ENCODE assay signal across 13 cellular contexts in genomic region chr16:19131809-19132777, GRCh38. TPM values are rescaled to one million over a fixed set of nuclear protein-coding genes. Genes with fewer than 3 reads are reported as not detected.
A peak's percentile ranks its signal among the peaks of the same experiment; 100 is the strongest.
DNase-seq lines count a peak whose midpoint lies in the region; ATAC-seq and TF ChIP-seq lines count a peak whose summit lies in the region.
"Had no signal": no experiment of that assay in that cellular context is flagged by ENCODE, and none has a peak within 500 bp of the region (broad histone marks: within the 10 kb centered on the region; RNA-seq: fewer than 3 reads in every experiment).

No MANE protein-coding gene starts in this region.

- TF ChIP-seq POLR2A in sigmoid colon (IDR thresholded peaks at IDR 0.05) = no peak

- peaks cover 0 to 39% (median 30%) of the 10 kb centered on the region in 4 donors for H3K4me1 ChIP-seq in sigmoid colon

- H3K4me3 Mint-ChIP-seq in CD14-positive monocyte = no peak overlapping the region
- H3K4me3 Mint-ChIP-seq: activated naive CD8-positive, alpha-beta T cell treated with anti-CD3 and anti-CD28 coated beads, Interleukin-2, amount 50 U/mL, for 24 hours; nephron progenitor cell had no signal

- POLR2A ChIA-PET in RWPE1 (lab: Yijun Ruan, JAX; ENCODE audit: low non-redundant PET) = no interaction called here

- 92 to 93% methylated on average over 4 of the region's 4 CpGs for WGBS in sigmoid colon, 2 donors

- peak overlapping the region in 4 of 7 donors; percentile 26 to 83 (median 42) for H3K27ac Mint-ChIP-seq in CD14-positive monocyte

- H3K9me3 ChIP-seq in sigmoid colon = no peaks in the 10 kb centered on the region

- DNase-seq in CD14-positive monocyte (ENCODE audit: low spot score) (no peak), RWPE1 (ENCODE audit: low spot score) (no peak), germinal center (ENCODE audit: low spot score) (peak; percentile 52), sigmoid colon (no peak), NCI-H748 treated with DMSO at 0.1 percent for 48 hours (lab: John Stamatoyannopoulos, UW) (no peak), activated gamma-delta T cell (lab: John Stamatoyannopoulos, UW) (no peak), NCI-H2107 (lab: John Stamatoyannopoulos, UW) (no peak)
- DNase-seq: activated CD4-positive, alpha-beta T cell treated with anti-CD3 and anti-CD28 coated beads, Interleukin-2, amount 50 U/mL, for 1 hour; activated naive CD8-positive, alpha-beta T cell treated with anti-CD3 and anti-CD28 coated beads, Interleukin-2, amount 50 U/mL, for 24 hours; NCI-H187 treated with DMSO at 0.1 percent for 48 hours; nephron progenitor cell; SHP77 had no signal

- CTCF ChIA-PET in RWPE1 (lab: Yijun Ruan, JAX) = interaction anchor here (0.6 kb wide), 1 partner anchor 43 kb away, joined by 3 read pairs; no protein-coding TSS in a partner anchor

- peaks cover 0 to 1% (median 0%) of the 10 kb centered on the region in 7 donors for H3K9me3 Mint-ChIP-seq in CD14-positive monocyte
- H3K9me3 Mint-ChIP-seq: activated naive CD8-positive, alpha-beta T cell treated with anti-CD3 and anti-CD28 coated beads, Interleukin-2, amount 50 U/mL, for 24 hours had no signal

- no peaks in the 10 kb centered on the region for H3K36me3 ChIP-seq in sigmoid colon

- intact Hi-C loops in CD14-positive monocyte (cut with micrococcal nuclease) (loop anchor here in 1 of 2 donors (5.0 kb wide), 1 partner anchor 35 kb away; no protein-coding TSS in a partner anchor), sigmoid colon (cut with DNase I) (no loop called here)

- no peaks in the 10 kb centered on the region for H3K36me3 Mint-ChIP-seq in CD14-positive monocyte

- H3K27me3 Mint-ChIP-seq in CD14-positive monocyte (ENCODE audit: low read depth in 3 of 3) = peaks cover 0 to 5% (median 0%) of the 10 kb centered on the region in 3 donors

- no peaks in the 10 kb centered on the region for H3K27me3 ChIP-seq in sigmoid colon

- no peak for ATAC-seq in HG03460 (IDR thresholded peaks at IDR 0.05; ENCODE audit: unreplicated experiment)
- ATAC-seq: activated naive CD8-positive, alpha-beta T cell treated with anti-CD3 and anti-CD28 coated beads, Interleukin-2, amount 50 U/mL, for 24 hours had no signal

- H3K4me1 Mint-ChIP-seq in CD14-positive monocyte = peaks cover 69% of the 10 kb centered on the region

- no peak overlapping the region for H3K4me3 ChIP-seq in sigmoid colon

- no peak for TF ChIP-seq CTCF in CD14-positive monocyte (IDR thresholded peaks at IDR 0.05)
- TF ChIP-seq CTCF in RWPE1 (conservative IDR thresholded peaks at IDR 0.05; ENCODE audit: low read depth) = no peak
- no peak for TF ChIP-seq CTCF in sigmoid colon (IDR thresholded peaks at IDR 0.05)

- no peak for TF ChIP-seq EP300 in sigmoid colon (IDR thresholded peaks at IDR 0.05)

- H3K27ac ChIP-seq in RWPE1 = peak overlapping the region; percentile 26; the same call in 1 of the 2 replicates
- peak overlapping the region; percentile 66 to 71 (median 70) for H3K27ac ChIP-seq in sigmoid colon

RNA-seq across cellular contexts. Expression of gene ITPRIPL2, which starts 18.3 kb away (rescaled TPM):
- polyA plus RNA-seq in CD14-positive monocyte (1 to 10 TPM; 8.2 to 9.0 TPM), sigmoid colon (1 to 10 TPM; 5.5 to 9.9 (median 8.4) TPM)
- total RNA-seq in sigmoid colon = 10 to 100 TPM; 28.1 to 61.6 (median 44.2) TPM

RNA-seq across cellular contexts. Expression of gene SYT17, which starts 35.9 kb away (rescaled TPM):
- polyA plus RNA-seq in CD14-positive monocyte = 1 to 10 TPM in 1 of 2 donors, under 1 TPM in 1; 0.81 to 1.1 TPM
- 1 to 10 TPM in 3 of 4 donors, under 1 TPM in 1; 0.68 to 2.5 (median 1.8) TPM for total RNA-seq in sigmoid colon
- polyA plus RNA-seq in sigmoid colon = 1 to 10 TPM; 2.2 to 7.6 (median 4.2) TPM
